14 cellular contexts compared by ENCODE assay signal in the genomic region with DNA sequence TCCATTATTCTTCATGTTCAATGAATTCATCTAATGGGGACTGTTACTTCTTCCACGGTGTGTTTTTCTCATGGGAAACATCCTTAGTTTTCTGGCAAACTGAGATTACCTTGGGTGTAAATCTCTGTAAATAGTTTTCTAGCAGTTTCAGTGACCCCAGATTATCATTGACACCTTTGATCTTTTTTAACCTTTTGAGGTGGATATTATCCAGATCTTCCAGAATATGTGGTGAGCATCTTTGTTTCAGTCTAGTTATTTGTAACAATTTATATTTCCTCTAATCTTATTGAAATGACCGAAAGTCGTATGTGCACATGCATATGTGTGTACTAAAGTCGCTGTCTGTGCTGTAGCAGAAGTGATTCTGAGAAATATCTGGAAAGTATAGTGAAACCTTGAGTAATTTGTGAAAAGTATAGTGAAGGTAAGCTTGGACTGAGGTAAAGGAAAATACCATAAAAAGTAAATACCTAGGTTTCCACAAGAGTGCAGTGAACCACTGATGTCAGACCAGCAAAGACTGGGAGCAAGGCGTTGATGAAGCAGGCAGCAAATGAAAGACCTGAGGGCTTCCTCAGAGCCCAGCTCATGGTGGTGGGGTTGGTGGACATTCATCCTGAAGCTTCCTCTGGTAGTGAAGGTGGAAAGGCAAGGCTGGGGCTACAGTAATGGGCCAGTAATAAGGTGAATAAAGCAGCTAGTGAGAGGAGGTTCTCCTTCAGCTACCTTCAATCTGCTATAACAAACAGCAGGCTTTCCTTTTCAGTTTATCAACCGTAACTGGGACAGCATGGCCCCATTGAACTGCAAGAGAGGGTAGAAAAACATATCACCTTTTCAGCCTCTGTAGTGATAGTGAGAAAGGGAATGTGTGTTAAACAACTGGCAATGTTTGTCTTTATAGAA.
DNase-seq lines count a peak whose midpoint lies in the region; ATAC-seq lines count a peak whose summit lies in the region.
"Had no signal": no experiment of that assay in that cellular context is flagged by ENCODE, and none has a peak within 500 bp of the region (broad histone marks: within the 10 kb centered on the region; RNA-seq: fewer than 3 reads in every experiment).

No MANE protein-coding gene starts in this region.

- intact Hi-C loops in activated CD4-positive, alpha-beta memory T cell treated with anti-CD3 and anti-CD28 coated beads for 36 hours (cut with micrococcal nuclease), result no loop called here
- intact Hi-C loops in activated naive CD4-positive, alpha-beta T cell treated with anti-CD3 and anti-CD28 coated beads for 36 hours (cut with micrococcal nuclease), result no loop called here

- H3K27me3 Mint-ChIP-seq in activated CD4-positive, alpha-beta memory T cell treated with anti-CD3 and anti-CD28 coated beads for 36 hours, result no peaks in the 10 kb centered on the region
- H3K27me3 Mint-ChIP-seq in activated CD4-positive, alpha-beta memory T cell treated with anti-CD3 and anti-CD28 coated beads, Interleukin-2, amount 10 ng/mL, durations not matched to agents 7 days and 5 days, result no peaks in the 10 kb centered on the region
- peaks cover 1% of the 10 kb centered on the region for H3K27me3 Mint-ChIP-seq in activated naive CD4-positive, alpha-beta T cell treated with anti-CD3 and anti-CD28 coated beads for 36 hours (ENCODE audit: low read depth)

- no peaks in the 10 kb centered on the region for H3K36me3 Mint-ChIP-seq in activated CD4-positive, alpha-beta memory T cell treated with anti-CD3 and anti-CD28 coated beads for 36 hours
- H3K36me3 Mint-ChIP-seq in activated CD4-positive, alpha-beta memory T cell treated with anti-CD3 and anti-CD28 coated beads, Interleukin-2, amount 10 ng/mL, durations not matched to agents 7 days and 5 days (ENCODE audit: low read depth), result no peaks in the 10 kb centered on the region
- H3K36me3 Mint-ChIP-seq in stimulated activated effector memory CD8-positive, alpha-beta T cell treated with anti-CD3 and anti-CD28 coated beads, Interleukin-12 subunit alpha, Interleukin-12 subunit beta, amount 100 ng/mL, for 72 hours, result no peaks in the 10 kb centered on the region
- H3K36me3 Mint-ChIP-seq in activated naive CD4-positive, alpha-beta T cell treated with anti-CD3 and anti-CD28 coated beads for 36 hours (ENCODE audit: low read depth), result no peaks in the 10 kb centered on the region

- no peak overlapping the region for H3K4me3 Mint-ChIP-seq in activated CD4-positive, alpha-beta memory T cell treated with anti-CD3 and anti-CD28 coated beads for 36 hours
- H3K4me3 Mint-ChIP-seq in activated CD4-positive, alpha-beta memory T cell treated with anti-CD3 and anti-CD28 coated beads, Interleukin-2, amount 10 ng/mL, durations not matched to agents 7 days and 5 days, result no peak overlapping the region
- no peak overlapping the region for H3K4me3 Mint-ChIP-seq in stimulated activated effector memory CD8-positive, alpha-beta T cell treated with anti-CD3 and anti-CD28 coated beads, Interleukin-12 subunit alpha, Interleukin-12 subunit beta, amount 100 ng/mL, for 72 hours
- H3K4me3 Mint-ChIP-seq in activated naive CD4-positive, alpha-beta T cell treated with anti-CD3 and anti-CD28 coated beads for 36 hours, result no peak overlapping the region
- H3K4me3 Mint-ChIP-seq: T-helper 1 cell treated with Interleukin-12 subunit alpha and Interleukin-12 subunit beta and Interleukin-4 antibody, amounts not matched to agents 30 μg/mL and 1 μg/mL, for 36 hours had no signal

- POLR2A ChIA-PET in activated CD4-positive, alpha-beta memory T cell treated with anti-CD3 and anti-CD28 coated beads for 36 hours (lab: Charles Lee), result no interaction called here
- POLR2A ChIA-PET in activated CD4-positive, alpha-beta memory T cell treated with anti-CD3 and anti-CD28 coated beads, Interleukin-2, amount 10 ng/mL, durations not matched to agents 7 days and 5 days (lab: Charles Lee), result no interaction called here

- peaks cover 9% of the 10 kb centered on the region for H3K4me1 Mint-ChIP-seq in activated CD4-positive, alpha-beta memory T cell treated with anti-CD3 and anti-CD28 coated beads for 36 hours (ENCODE audit: low read depth)
- no peaks in the 10 kb centered on the region for H3K4me1 Mint-ChIP-seq in activated CD4-positive, alpha-beta memory T cell treated with anti-CD3 and anti-CD28 coated beads, Interleukin-2, amount 10 ng/mL, durations not matched to agents 7 days and 5 days
- H3K4me1 Mint-ChIP-seq in stimulated activated effector memory CD8-positive, alpha-beta T cell treated with anti-CD3 and anti-CD28 coated beads, Interleukin-12 subunit alpha, Interleukin-12 subunit beta, amount 100 ng/mL, for 72 hours, result no peaks in the 10 kb centered on the region
- H3K4me1 Mint-ChIP-seq in activated naive CD4-positive, alpha-beta T cell treated with anti-CD3 and anti-CD28 coated beads for 36 hours (ENCODE audit: low read depth), result peaks cover 5% of the 10 kb centered on the region

- CTCF ChIA-PET in activated CD4-positive, alpha-beta memory T cell treated with anti-CD3 and anti-CD28 coated beads for 36 hours (lab: Charles Lee), result no interaction called here
- CTCF ChIA-PET in activated CD4-positive, alpha-beta memory T cell treated with anti-CD3 and anti-CD28 coated beads, Interleukin-2, amount 10 ng/mL, durations not matched to agents 7 days and 5 days (lab: Charles Lee), result no interaction called here
- CTCF ChIA-PET in activated naive CD4-positive, alpha-beta T cell treated with anti-CD3 and anti-CD28 coated beads for 36 hours (lab: Charles Lee), result no interaction called here

- H3K9me3 Mint-ChIP-seq in activated CD4-positive, alpha-beta memory T cell treated with anti-CD3 and anti-CD28 coated beads for 36 hours, result peaks cover 4% of the 10 kb centered on the region
- H3K9me3 Mint-ChIP-seq in activated CD4-positive, alpha-beta memory T cell treated with anti-CD3 and anti-CD28 coated beads, Interleukin-2, amount 10 ng/mL, durations not matched to agents 7 days and 5 days, result no peaks in the 10 kb centered on the region
- no peaks in the 10 kb centered on the region for H3K9me3 Mint-ChIP-seq in stimulated activated effector memory CD8-positive, alpha-beta T cell treated with anti-CD3 and anti-CD28 coated beads, Interleukin-12 subunit alpha, Interleukin-12 subunit beta, amount 100 ng/mL, for 72 hours
- H3K9me3 Mint-ChIP-seq in activated naive CD4-positive, alpha-beta T cell treated with anti-CD3 and anti-CD28 coated beads for 36 hours, result no peaks in the 10 kb centered on the region
- H3K9me3 Mint-ChIP-seq: T-helper 1 cell treated with Interleukin-12 subunit alpha and Interleukin-12 subunit beta and Interleukin-4 antibody, amounts not matched to agents 30 μg/mL and 1 μg/mL, for 36 hours had no signal

- H3K27ac Mint-ChIP-seq in activated CD4-positive, alpha-beta memory T cell treated with anti-CD3 and anti-CD28 coated beads for 36 hours, result no peak overlapping the region
- no peak overlapping the region for H3K27ac Mint-ChIP-seq in activated CD4-positive, alpha-beta memory T cell treated with anti-CD3 and anti-CD28 coated beads, Interleukin-2, amount 10 ng/mL, durations not matched to agents 7 days and 5 days
- no peak overlapping the region for H3K27ac Mint-ChIP-seq in stimulated activated effector memory CD8-positive, alpha-beta T cell treated with anti-CD3 and anti-CD28 coated beads, Interleukin-12 subunit alpha, Interleukin-12 subunit beta, amount 100 ng/mL, for 72 hours
- no peak overlapping the region for H3K27ac Mint-ChIP-seq in activated naive CD4-positive, alpha-beta T cell treated with anti-CD3 and anti-CD28 coated beads for 36 hours
- H3K27ac Mint-ChIP-seq: T-helper 1 cell treated with Interleukin-12 subunit alpha and Interleukin-12 subunit beta and Interleukin-4 antibody, amounts not matched to agents 30 μg/mL and 1 μg/mL, for 36 hours had no signal

- peak; percentile 11 for DNase-seq in activated CD4-positive, alpha-beta memory T cell treated with anti-CD3 and anti-CD28 coated beads for 36 hours
- DNase-seq in activated CD4-positive, alpha-beta memory T cell treated with anti-CD3 and anti-CD28 coated beads, Interleukin-2, amount 10 ng/mL, durations not matched to agents 7 days and 5 days, result no peak
- no peak for DNase-seq in stimulated activated effector memory CD8-positive, alpha-beta T cell treated with anti-CD3 and anti-CD28 coated beads, Interleukin-12 subunit alpha, Interleukin-12 subunit beta, amount 100 ng/mL, for 72 hours (ENCODE audit: low spot score in 2 of 2)
- DNase-seq in hepatic stellate cell (ENCODE audit: low spot score) (no peak), AML-193 (lab: John Stamatoyannopoulos, UW) (no peak)
- DNase-seq in activated naive CD4-positive, alpha-beta T cell treated with anti-CD3 and anti-CD28 coated beads for 36 hours, result no peak
- DNase-seq: left cardiac atrium; MG63; NCI-H524 treated with DMSO at 0.1 percent for 48 hours; occipital lobe; stimulated activated CD4-positive, alpha-beta T cell treated with anti-CD3 and anti-CD28 coated beads, Interleukin-2, amount 100 ng/mL, for 48 hours had no signal

- ATAC-seq in GM21576 (IDR thresholded peaks at IDR 0.05; ENCODE audit: unreplicated experiment) (peak; percentile 83), HG03108 (IDR thresholded peaks at IDR 0.05; ENCODE audit: unreplicated experiment) (peak; percentile 74)
- ATAC-seq in stimulated activated effector memory CD8-positive, alpha-beta T cell treated with anti-CD3 and anti-CD28 coated beads, Interleukin-12 subunit alpha, Interleukin-12 subunit beta, amount 100 ng/mL, for 72 hours, result peak; percentile 55
- ATAC-seq: left cardiac atrium had no signal
